ENCODE assay signal across 8 cellular contexts in genomic region chrX:11757729-11758399, GRCh38. TPM values are rescaled to one million over a fixed set of nuclear protein-coding genes. Genes with fewer than 3 reads are reported as not detected.
DNase-seq lines count a peak whose midpoint lies in the region; ATAC-seq and TF ChIP-seq lines count a peak whose summit lies in the region.

A gene with protein sequence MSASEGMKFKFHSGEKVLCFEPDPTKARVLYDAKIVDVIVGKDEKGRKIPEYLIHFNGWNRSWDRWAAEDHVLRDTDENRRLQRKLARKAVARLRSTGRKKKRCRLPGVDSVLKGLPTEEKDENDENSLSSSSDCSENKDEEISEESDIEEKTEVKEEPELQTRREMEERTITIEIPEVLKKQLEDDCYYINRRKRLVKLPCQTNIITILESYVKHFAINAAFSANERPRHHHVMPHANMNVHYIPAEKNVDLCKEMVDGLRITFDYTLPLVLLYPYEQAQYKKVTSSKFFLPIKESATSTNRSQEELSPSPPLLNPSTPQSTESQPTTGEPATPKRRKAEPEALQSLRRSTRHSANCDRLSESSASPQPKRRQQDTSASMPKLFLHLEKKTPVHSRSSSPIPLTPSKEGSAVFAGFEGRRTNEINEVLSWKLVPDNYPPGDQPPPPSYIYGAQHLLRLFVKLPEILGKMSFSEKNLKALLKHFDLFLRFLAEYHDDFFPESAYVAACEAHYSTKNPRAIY (plus strand): TSS chrX:11758237. CDS start chrX:11758264, 27 bp downstream.

- H3K27me3 ChIP-seq in AG04450 (ENCODE audit: control insufficient read depth, insufficient read depth, low read length): no peaks in the 10 kb centered on the region

- H3K9me3 Mint-ChIP-seq in naive B cell: peaks cover 0 to 4% (median 0%) of the 10 kb centered on the region in 7 donors

- peak within 1 kb of the TSS; percentile 86 for H3K4me3 ChIP-seq in AG04450 (ENCODE audit: low read depth, low read length)

- peak within 1 kb of the TSS; percentile 94 to 99 (median 97) for H3K27ac Mint-ChIP-seq in naive B cell

- ATAC-seq in GM18502 (IDR thresholded peaks at IDR 0.05; ENCODE audit: poor library complexity, unreplicated experiment): peak; percentile 36
- peak; percentile 27 for ATAC-seq in HG02970 (IDR thresholded peaks at IDR 0.05; ENCODE audit: low FRiP score, unreplicated experiment)
- ATAC-seq in naive B cell (ENCODE audit: low read depth in 2 of 2): peak; percentile 34 to 51

- CTCF ChIA-PET in AG04450 (lab: Charles Lee): interaction anchor here (0.6 to 1.6 kb wide), 8 partner anchors 9 to 1956 kb away, joined by 3 to 7 read pairs (median 4); no protein-coding TSS in a partner anchor

- H3K4me1 Mint-ChIP-seq in naive B cell: peaks cover 7 to 13% (median 11%) of the 10 kb centered on the region in 3 donors

- TF ChIP-seq CTCF in AG04450 (IDR thresholded peaks at IDR 0.05; ENCODE audit: low read depth, low read length): no peak

- no peaks in the 10 kb centered on the region for H3K27me3 Mint-ChIP-seq in naive B cell

- POLR2A ChIA-PET in AG04450 (lab: Yijun Ruan, JAX): no interaction called here

- H3K9me3 ChIP-seq in AG04450 (ENCODE audit: control insufficient read depth, insufficient read depth, low read length): no peaks in the 10 kb centered on the region

- H3K4me3 Mint-ChIP-seq in naive B cell: peak within 1 kb of the TSS; percentile 91 to 99 (median 97)

- H3K36me3 Mint-ChIP-seq in naive B cell: no peaks in the 10 kb centered on the region

- no peak for DNase-seq in AG04450 (ENCODE audit: low read depth, low spot score)
- peak; percentile 33 for DNase-seq in NCI-H774 (lab: John Stamatoyannopoulos, UW)
- peak; percentile 45 for DNase-seq in activated T-helper 9 cell treated with anti-CD3 and anti-CD28 coated beads, Interleukin-2, amount 50 U/mL, for 16 hours (ENCODE audit: low read depth)
- peak; percentile 42 for DNase-seq in fibroblast of peridontal ligament (ENCODE audit: extremely low read depth)
- no peak for DNase-seq in naive B cell

- H3K27ac ChIP-seq in AG04450 (ENCODE audit: low read depth, low read length): peak within 1 kb of the TSS; percentile 39
- peak within 1 kb of the TSS; percentile 69 for H3K27ac ChIP-seq in temporal lobe (ENCODE audit: low read depth, low read length)

RNA-seq across cellular contexts. Expression of the gene that starts here (rescaled TPM):
- polyA plus RNA-seq in AG04450 (2011; rRNA removed): 27.3 and 32.4 TPM in 2 replicates
- polyA minus RNA-seq in AG04450 (2011; rRNA and poly(A)+ RNA removed): 17.4 and 19.7 TPM in 2 replicates
- polyA plus RNA-seq in naive B cell (ENCODE audit: low read depth in 6 of 6): 10 to 100 TPM; 42.5 to 92.1 (median 79.3) TPM
- 21.4 TPM for total RNA-seq in temporal lobe

Comparison
In these comparisons a context has a peak if more than half of its experiments do, and no peak if none do; other contexts are left out.
1. DNase-seq: peak in NCI-H774 (single experiment), activated T-helper 9 cell treated with anti-CD3 and anti-CD28 coated beads, Interleukin-2, amount 50 U/mL, for 16 hours (single experiment) and fibroblast of peridontal ligament (single experiment); none in AG04450 (single experiment) and naive B cell (single experiment).
2. Peak in every context shown above with its lines, with median percentiles within 50 percentile points of each other: ATAC-seq.